1 cellular context compared by ENCODE assay signal in genomic region chr13:48094781-48095502, GRCh38.
TF ChIP-seq lines count a peak whose summit lies in the region.

MED4 (minus strand) TSS chr13:48095104; CDS start chr13:48095078, 26 bp downstream.

TF ChIP-seq in K562, 482 proteins besides CTCF, POLR2A, EP300 and RAD21 (continued from another document and continues in another):
- TF ChIP-seq ZNF512 (tag; IDR thresholded peaks at IDR 0.05) (no peak), TAF9B (IDR thresholded peaks at IDR 0.05; ENCODE audit: partially characterized antibody) (peak; percentile 94), ZNF766 (CRISPR knock-in tag; conservative IDR thresholded peaks at IDR 0.05) (no peak), SETDB1 (IDR thresholded peaks at IDR 0.05; ENCODE audit: low read length) (no peak), E2F8 (IDR thresholded peaks at IDR 0.05; ENCODE audit: low read depth, partially characterized antibody) (peak; percentile 45), TEAD2 (tag; IDR thresholded peaks at IDR 0.05) (no peak), HDAC1 (IDR thresholded peaks at IDR 0.05) (no peak; a peak in 1 of 4 replicates), ZNF184 (CRISPR knock-in tag; IDR thresholded peaks at IDR 0.05) (no peak), RFX1 (IDR thresholded peaks at IDR 0.05) (no peak), NELFE (IDR thresholded peaks at IDR 0.05; ENCODE audit: insufficient read depth, insufficient read length) (no peak), E4F1 (CRISPR knock-in tag; IDR thresholded peaks at IDR 0.05; ENCODE audit: borderline replicate concordance) (no peak), RERE (CRISPR knock-in tag; IDR thresholded peaks at IDR 0.05; ENCODE audit: borderline replicate concordance) (no peak), CBX1 (IDR thresholded peaks at IDR 0.05; ENCODE audit: low read depth) (peak; percentile 88; the same call in 1 of the 2 replicates), SMARCB1 (IDR thresholded peaks at IDR 0.05; ENCODE audit: insufficient read length, low read depth) (no peak), KAT8 (IDR thresholded peaks at IDR 0.05; ENCODE audit: low read depth) (no peak), YBX1 (IDR thresholded peaks at IDR 0.05) (no peak), KDM4B (IDR thresholded peaks at IDR 0.05; ENCODE audit: borderline replicate concordance in 2 of 2, low read depth in 1 of 2) (no peak), KLF10 (CRISPR knock-in tag; IDR thresholded peaks at IDR 0.05) (no peak), GTF3C2 (IDR thresholded peaks at IDR 0.05; ENCODE audit: borderline replicate concordance, extremely low read depth, insufficient read length) (no peak), LCOR (CRISPR knock-in tag; IDR thresholded peaks at IDR 0.05) (peak; percentile 73; the same call in 1 of the 2 replicates), KLF1 (tag; IDR thresholded peaks at IDR 0.05) (no peak), HEY1 (CRISPR knock-in tag; IDR thresholded peaks at IDR 0.05; ENCODE audit: borderline replicate concordance) (no peak), ARID3A (IDR thresholded peaks at IDR 0.05; ENCODE audit: borderline replicate concordance, low read depth, low read length) (no peak), IRF2 (CRISPR knock-in tag; IDR thresholded peaks at IDR 0.05) (no peak), KLF16 (IDR thresholded peaks at IDR 0.05) (peak; percentile 41; the same call in 1 of the 2 replicates), SAFB (IDR thresholded peaks at IDR 0.05; ENCODE audit: borderline replicate concordance, low read depth, low read length) (no peak), REST (CRISPR knock-in tag; IDR thresholded peaks at IDR 0.05; ENCODE audit: low read depth) (no peak), ZBTB43 (CRISPR knock-in tag; IDR thresholded peaks at IDR 0.05) (no peak), NKRF (IDR thresholded peaks at IDR 0.05; ENCODE audit: borderline replicate concordance) (no peak), ELF1 (tag; IDR thresholded peaks at IDR 0.05) (peak; percentile 89), ZNF561 (CRISPR knock-in tag; conservative IDR thresholded peaks at IDR 0.05) (no peak), NR2F6 (CRISPR knock-in tag; IDR thresholded peaks at IDR 0.05) (no peak)
